21 cellular contexts compared by ENCODE assay signal in the genomic region with DNA sequence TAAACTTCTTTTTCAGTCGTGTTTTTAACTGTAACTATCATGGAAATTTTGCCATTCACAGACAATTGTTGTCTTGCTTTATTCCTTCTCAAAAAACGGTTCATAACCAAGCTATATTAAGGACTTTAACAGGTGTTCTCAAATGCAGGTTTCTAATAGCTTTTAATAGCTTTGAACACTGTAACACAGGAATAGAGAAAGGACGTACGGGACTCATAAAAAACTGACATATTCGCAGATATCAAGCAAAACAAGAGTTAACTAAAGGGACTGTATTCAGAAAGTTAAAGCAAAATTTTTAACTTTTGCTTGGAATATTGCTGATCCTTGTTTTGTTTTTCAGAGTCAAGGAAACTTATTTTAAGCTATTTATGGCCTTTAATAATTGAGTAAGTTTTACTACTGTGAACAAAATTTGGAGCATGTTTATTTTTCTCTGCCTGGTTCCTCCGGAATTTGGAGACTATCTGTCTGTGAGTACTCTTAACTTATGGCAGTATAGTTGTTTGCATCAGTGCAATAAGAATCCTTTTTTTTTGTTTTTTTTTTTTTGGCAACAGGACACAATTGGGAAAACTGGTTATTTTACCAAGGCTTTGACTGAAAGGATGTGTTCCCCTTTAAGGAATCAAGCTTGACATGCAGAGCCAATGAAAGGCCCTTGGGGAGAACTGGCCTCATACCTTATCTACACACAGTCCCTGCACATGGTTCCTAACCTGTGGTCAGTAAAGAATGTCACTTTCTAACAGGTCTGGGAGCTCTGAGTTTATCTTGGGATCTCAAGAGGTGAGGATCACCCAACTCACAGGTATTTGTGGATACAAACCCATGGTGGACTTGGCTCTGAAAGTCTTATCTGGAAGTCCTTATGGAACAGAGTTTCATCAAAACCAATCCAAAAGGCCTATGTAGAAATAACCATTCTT. TPM values are rescaled to one million over a fixed set of nuclear protein-coding genes. Genes with fewer than 3 reads are reported as not detected.
DNase-seq lines count a peak whose midpoint lies in the region; ATAC-seq, FAIRE-seq and TF ChIP-seq lines count a peak whose summit lies in the region.
"Had no signal": no experiment of that assay in that cellular context is flagged by ENCODE, and none has a peak within 500 bp of the region (broad histone marks: within the 10 kb centered on the region; RNA-seq: fewer than 3 reads in every experiment).

No MANE protein-coding gene starts in this region.

- no peaks in the 10 kb centered on the region for H3K36me3 ChIP-seq in ACC112 (ENCODE audit: insufficient read depth, low read length)
- no peaks in the 10 kb centered on the region for H3K36me3 ChIP-seq in keratinocyte (ENCODE audit: control insufficient read depth in 2 of 2, extremely low read depth in 1 of 2, insufficient read depth in 2 of 2, low read length in 2 of 2)
- H3K36me3 ChIP-seq: BLaER1 treated with 17β-estradiol and CSF1 and Interleukin-3, amounts not matched to agents 10 nM and 100 nM; neutrophil; prostate gland; upper lobe of right lung had no signal

- no peaks in the 10 kb centered on the region for H3K9me3 ChIP-seq in keratinocyte (ENCODE audit: control insufficient read depth, low read depth, low read length)
- H3K9me3 ChIP-seq: neutrophil, prostate gland, upper lobe of right lung had no signal

- FAIRE-seq in G401.6 (lab: Jason Lieb, UNC) (peak; percentile 3), keratinocyte (lab: Jason Lieb, UNC) (peak; percentile 55)
- FAIRE-seq: D721Med, H1 had no signal

- H3K4me2 ChIP-seq in keratinocyte (ENCODE audit: control insufficient read depth, extremely low read depth, insufficient read depth, low read depth, low read length): no peak overlapping the region
- H3K4me2 ChIP-seq: BLaER1 treated with 17β-estradiol and CSF1 and Interleukin-3, amounts not matched to agents 10 nM and 100 nM had no signal

- H3K9me1 ChIP-seq in keratinocyte (ENCODE audit: control insufficient read depth, extremely low read depth, insufficient read depth, low read length): no peaks in the 10 kb centered on the region

- H3K27me3 ChIP-seq in ACC112 (ENCODE audit: insufficient read depth, low read length) (no peaks in the 10 kb centered on the region), keratinocyte (ENCODE audit: control insufficient read depth, extremely low read depth, insufficient read depth, low read length) (no peaks in the 10 kb centered on the region)
- H3K27me3 ChIP-seq: BLaER1 treated with 17β-estradiol and CSF1 and Interleukin-3, amounts not matched to agents 10 nM and 100 nM; neutrophil; upper lobe of right lung had no signal

- dilution Hi-C loops in keratinocyte (cut with MboI; ENCODE audit: extremely low pct_ligation_motif_present, low sequenced_read_pairs): no loop called here

- DNase-seq in SW480 (ENCODE audit: low spot score) (peak; percentile 31), keratinocyte (ENCODE audit: low read depth, low spot score) (no peak), GM10248 (ENCODE audit: extremely low spot score) (no peak), C1 segment of cervical spinal cord (lab: John Stamatoyannopoulos, UW) (no peak), NCI-H1417 (lab: John Stamatoyannopoulos, UW) (no peak)
- DNase-seq: activated CD8-positive, alpha-beta memory T cell treated with anti-CD3 and anti-CD28 coated beads, Interleukin-2, amount 50 U/mL, for 4 hours; Kasumi-1; NCI-H1048; NCI-H187; NCI-H526; RPMI8226; upper lobe of right lung had no signal

- H3K27ac ChIP-seq in ACC112 (ENCODE audit: low read depth, low read length) (peak overlapping the region; percentile 35; the same call in 1 of the 2 replicates), keratinocyte (ENCODE audit: control insufficient read depth, insufficient read depth, low read length) (no peak overlapping the region)
- H3K27ac ChIP-seq: BLaER1 treated with 17β-estradiol and CSF1 and Interleukin-3, amounts not matched to agents 10 nM and 100 nM; neutrophil; prostate gland; upper lobe of right lung had no signal

- H3K79me2 ChIP-seq in ACC112 (ENCODE audit: control insufficient read depth, insufficient read depth, low read length, unreplicated experiment) (no peaks in the 10 kb centered on the region), keratinocyte (ENCODE audit: control insufficient read depth, insufficient read depth, low read length) (no peaks in the 10 kb centered on the region)

- CTCF ChIA-PET in GM10248 (lab: Yijun Ruan, JAX): interaction anchor here (1.0 to 1.8 kb wide), 3 partner anchors 8 to 56 kb away, joined by 3 to 5 read pairs (median 4); no protein-coding TSS in a partner anchor

- H4K20me1 ChIP-seq in keratinocyte (ENCODE audit: control insufficient read depth, extremely low read depth, insufficient read depth, low read length): no peaks in the 10 kb centered on the region
- H4K20me1 ChIP-seq: BLaER1 treated with 17β-estradiol and CSF1 and Interleukin-3, amounts not matched to agents 10 nM and 100 nM had no signal

- no peak overlapping the region for H3K9ac ChIP-seq in keratinocyte (ENCODE audit: control insufficient read depth, extremely low read depth, insufficient read depth, low read length)
- H3K9ac ChIP-seq: BLaER1 treated with 17β-estradiol and CSF1 and Interleukin-3, amounts not matched to agents 10 nM and 100 nM had no signal

- H3K4me1 ChIP-seq in ACC112 (ENCODE audit: control insufficient read depth, insufficient read depth, low read length, unreplicated experiment) (peaks cover 28% of the 10 kb centered on the region), keratinocyte (ENCODE audit: control insufficient read depth, extremely low read depth, insufficient read depth, low read length) (peaks cover 9% of the 10 kb centered on the region)

- TF ChIP-seq CTCF in keratinocyte (optimal IDR thresholded peaks at IDR 0.05 in 1 of 3, IDR thresholded peaks at IDR 0.05 in 1 of 3, conservative IDR thresholded peaks at IDR 0.05 in 1 of 3; ENCODE audit: extremely low read depth in 1 of 3, insufficient read depth in 2 of 3, low read length in 3 of 3): no peak
- no peak for TF ChIP-seq CTCF in GM10248 (IDR thresholded peaks at IDR 0.05; ENCODE audit: control extremely low read depth, extremely low read depth, low read depth, missing control alignments)

- POLR2A ChIA-PET in GM10248 (lab: Yijun Ruan, JAX): no interaction called here

- ATAC-seq in HG02970 (IDR thresholded peaks at IDR 0.05; ENCODE audit: low FRiP score, unreplicated experiment): no peak
- ATAC-seq: upper lobe of right lung, WTC11 had no signal

- 0 out of 2 replicates have a peak overlapping the region, but pooled peaks have one; percentile 1 for H3K4me3 ChIP-seq in ACC112 (ENCODE audit: low read depth, low read length)
- H3K4me3 ChIP-seq in keratinocyte (ENCODE audit: control insufficient read depth in 2 of 3, extremely low read depth in 1 of 3, insufficient read depth in 2 of 3, low read depth in 1 of 3, low read length in 3 of 3): no peak overlapping the region
- H3K4me3 ChIP-seq: BLaER1 treated with 17β-estradiol and CSF1 and Interleukin-3, amounts not matched to agents 10 nM and 100 nM; prostate gland; upper lobe of right lung had no signal

- peak overlapping the region; percentile 32 for H2AFZ ChIP-seq in ACC112 (ENCODE audit: low read length, unreplicated experiment)
- no peak overlapping the region for H2AFZ ChIP-seq in keratinocyte (ENCODE audit: control insufficient read depth, low read length)

RNA-seq across cellular contexts. Expression of a gene that starts 5.8 kb away (rescaled TPM):
- 121 to 298 TPM (median 215 TPM) in 3 replicates for polyA plus RNA-seq in keratinocyte
- 29.9 TPM for polyA plus RNA-seq in keratinocyte (2011; ENCODE audit: low read depth)
- polyA plus RNA-seq in keratinocyte (2011; cell fraction: cytosol; rRNA removed): 29.2 and 66.0 TPM in 2 replicates
- 343 and 455 TPM in 2 replicates for polyA plus RNA-seq in keratinocyte (2011; cell fraction: nucleus; rRNA removed)
- polyA plus RNA-seq in keratinocyte (2012; ENCODE audit: low replicate concordance): 76.8 and 89.3 TPM in 2 replicates
- polyA minus RNA-seq in keratinocyte: 25.5 to 97.5 TPM (median 66.4 TPM) in 3 replicates
- 54.7 TPM for polyA minus RNA-seq in keratinocyte (2011; cell fraction: cytosol; rRNA and poly(A)+ RNA removed)
- 159 and 277 TPM in 2 replicates for polyA minus RNA-seq in keratinocyte (2011; cell fraction: nucleus; rRNA and poly(A)+ RNA removed)
